ENCODE assay signal across 28 cellular contexts in genomic region chr19:54422136-54422535, GRCh38. TPM values are rescaled to one million over a fixed set of nuclear protein-coding genes. Genes with fewer than 3 reads are reported as not detected.
DNase-seq lines count a peak whose midpoint lies in the region; TF ChIP-seq lines count a peak whose summit lies in the region.
"Had no signal": no experiment of that assay in that cellular context is flagged by ENCODE, and none has a peak within 500 bp of the region (broad histone marks: within the 10 kb centered on the region; RNA-seq: fewer than 3 reads in every experiment).

No MANE protein-coding gene starts in this region.

- H3K36me3 ChIP-seq in tibial nerve (no peaks in the 10 kb centered on the region), SJCRH30 (no peaks in the 10 kb centered on the region)
- H3K36me3 ChIP-seq: Peyer's patch, prostate gland, upper lobe of left lung had no signal

- TF ChIP-seq POLR2A in tibial nerve (IDR thresholded peaks at IDR 0.05), result no peak

- peaks cover 0 to 53% (median 12%) of the 10 kb centered on the region in 4 donors for H3K4me1 ChIP-seq in tibial nerve
- H3K4me1 ChIP-seq in SJCRH30, result no peaks in the 10 kb centered on the region
- H3K4me1 ChIP-seq: Peyer's patch, prostate gland had no signal

- TF ChIP-seq CTCF in brain (conservative IDR thresholded peaks at IDR 0.05) (no peak), tibial nerve (IDR thresholded peaks at IDR 0.05) (no peak)

- intact Hi-C loops in activated naive CD4-positive, alpha-beta T cell treated with anti-CD3 and anti-CD28 coated beads for 36 hours (cut with micrococcal nuclease), result no loop called here

- WGBS in tibial nerve, 2 donors, result 69 to 74% methylated on average over 6 to 20 of the region's 20 CpGs

- H3K9me3 ChIP-seq in tibial nerve, result no peaks in the 10 kb centered on the region
- no peaks in the 10 kb centered on the region for H3K9me3 ChIP-seq in SJCRH30 (replicated peaks)
- H3K9me3 ChIP-seq: Peyer's patch, prostate gland, upper lobe of left lung had no signal

- H3K9me3 Mint-ChIP-seq in brain, result no peaks in the 10 kb centered on the region
- no peaks in the 10 kb centered on the region for H3K9me3 Mint-ChIP-seq in activated naive CD4-positive, alpha-beta T cell treated with anti-CD3 and anti-CD28 coated beads for 36 hours
- H3K9me3 Mint-ChIP-seq: activated naive CD8-positive, alpha-beta T cell treated with anti-CD3 and anti-CD28 coated beads, Interleukin-2, amount 50 U/mL, for 24 hours; CD8-positive, alpha-beta T cell; stimulated activated naive CD8-positive, alpha-beta T cell treated with anti-CD3 and anti-CD28 coated beads, Interleukin-15, amount 100 ng/mL, for 72 hours had no signal

- H3K4me3 ChIP-seq in tibial nerve, result no peak overlapping the region
- H3K4me3 ChIP-seq in SJCRH30, result no peak overlapping the region
- H3K4me3 ChIP-seq: Peyer's patch, prostate gland, upper lobe of left lung had no signal

- no peak for TF ChIP-seq EP300 in tibial nerve (IDR thresholded peaks at IDR 0.05)

- peak overlapping the region in 1 of 5 experiments; percentile 15 for H3K4me3 Mint-ChIP-seq in brain
- H3K4me3 Mint-ChIP-seq in activated naive CD4-positive, alpha-beta T cell treated with anti-CD3 and anti-CD28 coated beads for 36 hours, result no peak overlapping the region
- H3K4me3 Mint-ChIP-seq: activated CD8-positive, alpha-beta T cell treated with anti-CD3 and anti-CD28 coated beads, Interleukin-2, amount 10 ng/mL, durations not matched to agents 7 days and 5 days; activated naive CD8-positive, alpha-beta T cell treated with anti-CD3 and anti-CD28 coated beads, Interleukin-2, amount 50 U/mL, for 24 hours; CD8-positive, alpha-beta T cell; stimulated activated naive CD8-positive, alpha-beta T cell treated with anti-CD3 and anti-CD28 coated beads, Interleukin-15, amount 100 ng/mL, for 72 hours had no signal

- peak overlapping the region in 4 of 5 experiments; percentile 94 to 98 (median 97) for H3K27ac Mint-ChIP-seq in brain
- no peak overlapping the region for H3K27ac Mint-ChIP-seq in activated naive CD4-positive, alpha-beta T cell treated with anti-CD3 and anti-CD28 coated beads for 36 hours
- H3K27ac Mint-ChIP-seq: activated CD8-positive, alpha-beta T cell treated with anti-CD3 and anti-CD28 coated beads, Interleukin-2, amount 10 ng/mL, durations not matched to agents 7 days and 5 days; activated naive CD8-positive, alpha-beta T cell treated with anti-CD3 and anti-CD28 coated beads, Interleukin-2, amount 50 U/mL, for 24 hours; CD8-positive, alpha-beta T cell; stimulated activated naive CD8-positive, alpha-beta T cell treated with anti-CD3 and anti-CD28 coated beads, Interleukin-15, amount 100 ng/mL, for 72 hours had no signal

- H3K27me3 ChIP-seq in tibial nerve, result peaks cover 0 to 43% of the 10 kb centered on the region in 2 donors
- peaks cover 28% of the 10 kb centered on the region for H3K27me3 ChIP-seq in SJCRH30

- H3K4me1 Mint-ChIP-seq in brain, result peaks cover 68% of the 10 kb centered on the region
- peaks cover 13% of the 10 kb centered on the region for H3K4me1 Mint-ChIP-seq in activated naive CD4-positive, alpha-beta T cell treated with anti-CD3 and anti-CD28 coated beads for 36 hours (ENCODE audit: low read depth)

- CTCF ChIA-PET in activated naive CD4-positive, alpha-beta T cell treated with anti-CD3 and anti-CD28 coated beads for 36 hours (lab: Charles Lee), result interaction anchor here (0.6 to 1.0 kb wide), 2 partner anchors 18 to 371 kb away, joined by 3 read pairs; no protein-coding TSS in a partner anchor

- DNase-seq in NCI-H748 (lab: John Stamatoyannopoulos, UW; ENCODE audit: unreplicated experiment) (peak; percentile 32), NCI-H748 treated with DMSO at 0.1 percent for 48 hours (lab: John Stamatoyannopoulos, UW) (no peak), islet precursor cell (peak; percentile 75), tibial nerve (ENCODE audit: low spot score in 2 of 2) (no peak), cortex of kidney (lab: John Stamatoyannopoulos, UW) (no peak), SJCRH30 (no peak)
- no peak for DNase-seq in activated naive CD4-positive, alpha-beta T cell treated with anti-CD3 and anti-CD28 coated beads for 36 hours
- DNase-seq: activated CD8-positive, alpha-beta T cell treated with anti-CD3 and anti-CD28 coated beads, Interleukin-2, amount 10 ng/mL, durations not matched to agents 7 days and 5 days; activated gamma-delta T cell; activated naive CD8-positive, alpha-beta T cell treated with anti-CD3 and anti-CD28 coated beads, Interleukin-2, amount 50 U/mL, for 24 hours; CD8-positive, alpha-beta T cell; effector memory CD4-positive, alpha-beta T cell; GF-D8; HCEC 1CT; kidney glomerular epithelial cell; mammary epithelial cell; NCI-H1930; Peyer's patch; SIG-M5; stimulated activated naive CD8-positive, alpha-beta T cell treated with anti-CD3 and anti-CD28 coated beads, Interleukin-15, amount 100 ng/mL, for 72 hours had no signal

- H3K27ac ChIP-seq in tibial nerve, result peak overlapping the region; percentile 73 to 92 (median 82)
- no peak overlapping the region for H3K27ac ChIP-seq in SJCRH30
- H3K27ac ChIP-seq: HL-60, Peyer's patch, prostate gland, upper lobe of left lung had no signal

- H3K27me3 Mint-ChIP-seq in brain, result peaks cover 5% of the 10 kb centered on the region
- H3K27me3 Mint-ChIP-seq in activated naive CD4-positive, alpha-beta T cell treated with anti-CD3 and anti-CD28 coated beads for 36 hours (ENCODE audit: low read depth), result peaks cover 35% of the 10 kb centered on the region

- H3K36me3 Mint-ChIP-seq in brain, result peaks cover 56% of the 10 kb centered on the region
- no peaks in the 10 kb centered on the region for H3K36me3 Mint-ChIP-seq in activated naive CD4-positive, alpha-beta T cell treated with anti-CD3 and anti-CD28 coated beads for 36 hours (ENCODE audit: low read depth)
- H3K36me3 Mint-ChIP-seq: CD8-positive, alpha-beta T cell had no signal

RNA-seq across cellular contexts. Expression of gene TTYH1, which starts 6.9 kb away (rescaled TPM):
- 211 TPM for polyA plus RNA-seq in brain (ENCODE audit: insufficient read depth, low read depth, low replicate concordance)
- 10 to 100 TPM; 21.0 to 50.0 (median 34.9) TPM for total RNA-seq in tibial nerve
- total RNA-seq in activated naive CD4-positive, alpha-beta T cell treated with anti-CD3 and anti-CD28 coated beads for 36 hours, result not detected
- not detected in 2 replicates for total RNA-seq in SJCRH30 (2014; rRNA removed; shearing (Covaris generic))
- total RNA-seq: A172; CD8-positive, alpha-beta T cell; chondrocyte; LHCN-M2; NCI-H460; upper lobe of left lung had no signal
- polyA plus RNA-seq: mammary epithelial cell had no signal

RNA-seq across cellular contexts. Expression of gene LENG8, which starts 26.9 kb away (rescaled TPM):
- polyA plus RNA-seq in brain (ENCODE audit: insufficient read depth, low read depth, low replicate concordance), result 30.9 TPM
- total RNA-seq in tibial nerve, result 100 to 1,000 TPM; 189 to 389 (median 285) TPM
- 100 to 1,000 TPM; 171 to 175 TPM for total RNA-seq in activated naive CD4-positive, alpha-beta T cell treated with anti-CD3 and anti-CD28 coated beads for 36 hours
- 18.9 and 25.6 TPM in 2 replicates for total RNA-seq in SJCRH30 (2014; rRNA removed; shearing (Covaris generic))

RNA-seq across cellular contexts. Expression of gene LENG9, which starts 41.4 kb away (rescaled TPM):
- 1.5 TPM for polyA plus RNA-seq in brain (ENCODE audit: insufficient read depth, low read depth, low replicate concordance)
- total RNA-seq in tibial nerve, result 10 to 100 TPM in 1 of 4 donors, 1 to 10 TPM in 3; 5.9 to 10.3 (median 9.4) TPM
- total RNA-seq in activated naive CD4-positive, alpha-beta T cell treated with anti-CD3 and anti-CD28 coated beads for 36 hours, result 1 to 10 TPM; 5.7 to 7.1 TPM
- 0.38 and 0.40 TPM in 2 replicates for total RNA-seq in SJCRH30 (2014; rRNA removed; shearing (Covaris generic))
- total RNA-seq: A172 had no signal

RNA-seq across cellular contexts. Expression of gene CDC42EP5, which starts 51.0 kb away (rescaled TPM):
- 1.4 TPM for polyA plus RNA-seq in brain (ENCODE audit: insufficient read depth, low read depth, low replicate concordance)
- 10 to 100 TPM; 38.9 to 62.2 (median 50.2) TPM for total RNA-seq in tibial nerve
- total RNA-seq in activated naive CD4-positive, alpha-beta T cell treated with anti-CD3 and anti-CD28 coated beads for 36 hours, result not detected
- total RNA-seq in SJCRH30 (2014; rRNA removed; shearing (Covaris generic)), result 0.20 and 1.2 TPM in 2 replicates
- total RNA-seq: activated CD8-positive, alpha-beta T cell treated with anti-CD3 and anti-CD28 coated beads, Interleukin-2, amount 10 ng/mL, durations not matched to agents 7 days and 5 days; CD8-positive, alpha-beta T cell had no signal

RNA-seq across cellular contexts. Expression of gene LAIR1, which starts 57.4 kb away (rescaled TPM):
- polyA plus RNA-seq in brain (ENCODE audit: insufficient read depth, low read depth, low replicate concordance), result 4.3 TPM
- 10 to 100 TPM; 15.5 to 59.1 (median 31.1) TPM for total RNA-seq in tibial nerve
- 1 to 10 TPM; 5.2 to 5.7 TPM for total RNA-seq in activated naive CD4-positive, alpha-beta T cell treated with anti-CD3 and anti-CD28 coated beads for 36 hours
- total RNA-seq in SJCRH30 (2014; rRNA removed; shearing (Covaris generic)), result not detected in 2 replicates
- total RNA-seq: A172, chondrocyte, LHCN-M2, mammary epithelial cell, NCI-H460 had no signal
- polyA plus RNA-seq: mammary epithelial cell had no signal

Comparison
In these comparisons a context has a peak if more than half of its experiments do, and no peak if none do; other contexts are left out.
1. DNase-seq: peak in NCI-H748 (single experiment) and islet precursor cell (single experiment); none in NCI-H748 treated with DMSO at 0.1 percent for 48 hours (single experiment), tibial nerve (0 of 2), activated naive CD4-positive, alpha-beta T cell treated with anti-CD3 and anti-CD28 coated beads for 36 hours (single experiment), cortex of kidney (single experiment) and SJCRH30 (0 of 2).
2. RNA of gene TTYH1, which starts 6.9 kb away (total RNA-seq): 21.0 to 50.0 TPM in tibial nerve; not detected in activated naive CD4-positive, alpha-beta T cell treated with anti-CD3 and anti-CD28 coated beads for 36 hours and not detected in SJCRH30; every median in the first group is over 10 times any median in the second.